In the genomic region with DNA sequence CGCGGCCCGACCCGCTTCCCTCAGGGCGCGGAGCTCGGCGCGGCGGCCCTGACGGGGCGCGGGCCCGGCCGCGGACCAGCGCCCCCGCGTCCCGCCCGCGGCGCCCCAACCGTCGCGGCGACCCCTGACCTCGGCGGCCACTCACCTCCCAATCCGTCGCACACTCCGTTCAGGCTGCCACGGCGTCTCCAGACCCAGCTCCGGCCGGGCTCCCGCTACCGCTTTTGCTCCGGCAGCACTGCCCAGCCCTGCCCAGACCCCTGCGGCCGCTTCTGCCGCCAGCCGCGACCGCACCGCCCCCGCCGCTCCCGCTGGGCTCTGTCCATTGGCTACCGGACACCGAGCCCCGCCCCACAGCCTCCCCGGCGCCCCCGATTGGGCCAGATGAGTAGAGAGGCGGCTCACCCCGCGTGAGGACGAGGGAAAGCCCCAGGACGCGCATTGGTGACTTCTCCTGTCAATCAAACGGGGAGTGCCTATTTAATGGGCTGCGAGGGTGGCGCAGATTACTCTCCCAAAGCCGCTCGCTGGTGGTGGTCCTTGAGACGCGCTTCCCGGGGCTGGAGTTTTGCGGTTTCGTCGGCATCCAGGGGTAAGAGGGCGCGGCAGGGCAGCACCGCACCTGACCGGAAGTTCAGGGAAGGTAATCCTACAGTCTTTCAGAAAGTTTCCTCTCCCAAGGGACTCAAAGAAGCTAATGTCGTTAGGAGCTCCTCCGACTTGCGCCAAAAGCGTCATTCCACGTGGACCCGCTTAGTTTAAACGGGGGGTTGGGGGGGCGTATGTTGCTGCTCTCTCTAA, we compare ENCODE assay signal across 8 cellular contexts. TPM values are rescaled to one million over a fixed set of nuclear protein-coding genes. Genes with fewer than 3 reads are reported as not detected.
DNase-seq lines count a peak whose midpoint lies in the region; ATAC-seq and TF ChIP-seq lines count a peak whose summit lies in the region.

A gene with protein sequence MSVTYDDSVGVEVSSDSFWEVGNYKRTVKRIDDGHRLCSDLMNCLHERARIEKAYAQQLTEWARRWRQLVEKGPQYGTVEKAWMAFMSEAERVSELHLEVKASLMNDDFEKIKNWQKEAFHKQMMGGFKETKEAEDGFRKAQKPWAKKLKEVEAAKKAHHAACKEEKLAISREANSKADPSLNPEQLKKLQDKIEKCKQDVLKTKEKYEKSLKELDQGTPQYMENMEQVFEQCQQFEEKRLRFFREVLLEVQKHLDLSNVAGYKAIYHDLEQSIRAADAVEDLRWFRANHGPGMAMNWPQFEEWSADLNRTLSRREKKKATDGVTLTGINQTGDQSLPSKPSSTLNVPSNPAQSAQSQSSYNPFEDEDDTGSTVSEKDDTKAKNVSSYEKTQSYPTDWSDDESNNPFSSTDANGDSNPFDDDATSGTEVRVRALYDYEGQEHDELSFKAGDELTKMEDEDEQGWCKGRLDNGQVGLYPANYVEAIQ (minus strand): TSS at position 274 of the 801 bp plus-strand sequence. CDS start 103,069 bp downstream, outside the sequence.

- H3K4me3 Mint-ChIP-seq in activated naive CD8-positive, alpha-beta T cell: peak within 1 kb of the TSS; percentile 93
- peak within 1 kb of the TSS; percentile 90 for H3K4me3 Mint-ChIP-seq in glutamatergic neuron (ENCODE audit: unreplicated experiment)
- H3K4me3 Mint-ChIP-seq in osteocyte (ENCODE audit: unreplicated experiment): peak within 1 kb of the TSS; percentile 93

- ATAC-seq in HG02678 (IDR thresholded peaks at IDR 0.05; ENCODE audit: unreplicated experiment) (peak; percentile 96), thoracic aorta (ENCODE audit: insufficient number of reproducible peaks, low FRiP score, low read depth) (peak; percentile 93)

- H3K36me3 ChIP-seq in thoracic aorta: no peaks in the 10 kb centered on the region

- no peaks in the 10 kb centered on the region for H3K9me3 Mint-ChIP-seq in activated naive CD8-positive, alpha-beta T cell (ENCODE audit: low read depth)
- H3K9me3 Mint-ChIP-seq in glutamatergic neuron (ENCODE audit: unreplicated experiment) (peaks cover 11% of the 10 kb centered on the region), osteocyte (ENCODE audit: unreplicated experiment) (no peaks in the 10 kb centered on the region)

- peak within 1 kb of the TSS; percentile 69 to 71 for H3K27ac ChIP-seq in thoracic aorta

- peak; percentile 99 for DNase-seq in GM12865 (ENCODE audit: low read depth)
- DNase-seq in NCI-H1105 treated with DMSO at 0.1 percent for 48 hours (lab: John Stamatoyannopoulos, UW): peak; percentile 92
- DNase-seq in SKM-1 treated with dmso at 0.1 percent for 144 hours (lab: John Stamatoyannopoulos, UW; ENCODE audit: unreplicated experiment): peak; percentile 96
- peak; percentile 100 for DNase-seq in glutamatergic neuron
- DNase-seq in osteocyte (ENCODE audit: extremely low spot score, unreplicated experiment): peak; percentile 100
- DNase-seq in thoracic aorta (ENCODE audit: low spot score): peak; percentile 99

- H3K27me3 ChIP-seq in thoracic aorta (replicated peaks; ENCODE audit: insufficient read depth): no peaks in the 10 kb centered on the region

- no peaks in the 10 kb centered on the region for H3K27me3 Mint-ChIP-seq in activated naive CD8-positive, alpha-beta T cell
- H3K27me3 Mint-ChIP-seq in glutamatergic neuron (ENCODE audit: unreplicated experiment) (peaks cover 7% of the 10 kb centered on the region), osteocyte (ENCODE audit: unreplicated experiment) (no peaks in the 10 kb centered on the region)

- H3K4me3 ChIP-seq in GM12865 (ENCODE audit: low read depth, low read length): peak within 1 kb of the TSS; percentile 85
- peak within 1 kb of the TSS; percentile 80 for H3K4me3 ChIP-seq in thoracic aorta

- TF ChIP-seq CTCF in GM12865 (IDR thresholded peaks at IDR 0.05; ENCODE audit: insufficient read depth, low read depth, low read length, missing control alignments): no peak
- no peak for TF ChIP-seq CTCF in glutamatergic neuron (IDR thresholded peaks at IDR 0.05; ENCODE audit: partially characterized antibody, unreplicated experiment)
- no peak for TF ChIP-seq CTCF in osteocyte (IDR thresholded peaks at IDR 0.05)
- no peak for TF ChIP-seq CTCF in thoracic aorta (IDR thresholded peaks at IDR 0.05)

- no peaks in the 10 kb centered on the region for H3K9me3 ChIP-seq in thoracic aorta

- no peaks in the 10 kb centered on the region for H3K36me3 Mint-ChIP-seq in activated naive CD8-positive, alpha-beta T cell
- H3K36me3 Mint-ChIP-seq in glutamatergic neuron (ENCODE audit: unreplicated experiment) (no peaks in the 10 kb centered on the region), osteocyte (ENCODE audit: unreplicated experiment) (no peaks in the 10 kb centered on the region)

- peaks cover 34% of the 10 kb centered on the region for H3K4me1 Mint-ChIP-seq in activated naive CD8-positive, alpha-beta T cell (ENCODE audit: low read depth)
- peaks cover 8% of the 10 kb centered on the region for H3K4me1 Mint-ChIP-seq in glutamatergic neuron (ENCODE audit: low read depth, unreplicated experiment)
- H3K4me1 Mint-ChIP-seq in osteocyte (ENCODE audit: unreplicated experiment): peaks cover 19% of the 10 kb centered on the region

- H3K4me1 ChIP-seq in thoracic aorta (ENCODE audit: control insufficient read depth in 1 of 2, low read depth in 2 of 2): peaks cover 0 to 26% of the 10 kb centered on the region in 2 donors

- H3K27ac Mint-ChIP-seq in activated naive CD8-positive, alpha-beta T cell: peak within 1 kb of the TSS; percentile 85
- peak within 1 kb of the TSS; percentile 68 for H3K27ac Mint-ChIP-seq in glutamatergic neuron (ENCODE audit: unreplicated experiment)
- peak within 1 kb of the TSS; percentile 89 for H3K27ac Mint-ChIP-seq in osteocyte (ENCODE audit: unreplicated experiment)

RNA-seq across cellular contexts. Expression of the gene that starts here (rescaled TPM):
- 47.3 TPM for total RNA-seq in glutamatergic neuron (ENCODE audit: unreplicated experiment)
- 51.0 and 51.7 TPM in 2 replicates for total RNA-seq in osteocyte
- total RNA-seq in thoracic aorta: 100 to 1,000 TPM; 135 to 155 TPM

Comparison
In these comparisons a context has a peak if more than half of its experiments do, and no peak if none do; other contexts are left out.
1. Peak in every context shown above with its lines: DNase-seq, ATAC-seq, H3K4me3 ChIP-seq and H3K27ac ChIP-seq.